ENCODE assay signal across 8 cellular contexts in the genomic region with DNA sequence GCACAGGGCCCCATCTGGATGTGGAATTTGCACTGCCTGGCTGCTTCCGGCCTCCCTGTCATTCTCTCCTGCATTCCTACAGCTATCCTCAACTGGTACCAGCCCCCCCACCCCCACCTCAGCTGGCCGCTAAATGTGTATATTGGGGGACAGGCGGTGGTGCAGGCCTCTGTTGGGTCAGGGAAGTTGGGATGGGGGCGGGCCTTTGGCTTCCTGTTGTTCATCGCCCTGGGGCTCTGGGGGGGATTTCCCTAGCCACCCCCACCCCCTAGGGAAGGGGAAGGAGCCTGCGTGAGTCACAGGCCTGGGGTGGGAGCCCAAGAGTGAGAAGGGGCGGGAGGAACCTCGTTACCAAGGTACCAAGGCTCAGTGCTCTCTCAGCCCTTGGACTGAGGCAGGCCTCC. TPM values are rescaled to one million over a fixed set of nuclear protein-coding genes. Genes with fewer than 3 reads are reported as not detected.
DNase-seq lines count a peak whose midpoint lies in the region; ATAC-seq and TF ChIP-seq lines count a peak whose summit lies in the region.

No MANE protein-coding gene starts in this region.

- peaks cover 44% of the 10 kb centered on the region for H3K36me3 Mint-ChIP-seq in activated CD4-positive, alpha-beta T cell treated with anti-CD3 and anti-CD28 coated beads for 36 hours (ENCODE audit: low read depth)
- H3K36me3 Mint-ChIP-seq in dendritic cell treated with granulocyte-macrophage colony-stimulating factor and Interleukin-4, amounts not matched to agents 40 ng/mL and 50 ng/mL, for 4 days (ENCODE audit: low read depth) = peaks cover 30% of the 10 kb centered on the region

- H4K20me1 ChIP-seq in BLaER1 (no peaks in the 10 kb centered on the region), MM.1S (ENCODE audit: insufficient read depth, low read length) (no peaks in the 10 kb centered on the region)

- H3K27ac Mint-ChIP-seq in activated CD4-positive, alpha-beta T cell treated with anti-CD3 and anti-CD28 coated beads for 36 hours = peak overlapping the region; percentile 94
- peak overlapping the region; percentile 83 for H3K27ac Mint-ChIP-seq in dendritic cell treated with granulocyte-macrophage colony-stimulating factor and Interleukin-4, amounts not matched to agents 40 ng/mL and 50 ng/mL, for 4 days

- no peak overlapping the region for H2AFZ ChIP-seq in MM.1S (ENCODE audit: low read length)

- TF ChIP-seq CTCF in omental fat pad (IDR thresholded peaks at IDR 0.05) (no peak), MM.1S (IDR thresholded peaks at IDR 0.05; ENCODE audit: low read length) (no peak)

- H3K4me1 ChIP-seq in BLaER1 = peaks cover 92% of the 10 kb centered on the region
- H3K4me1 ChIP-seq in MM.1S (ENCODE audit: low read length) = no peaks in the 10 kb centered on the region

- H3K9me3 ChIP-seq in BLaER1 (0 out of 2 replicates have a peak, but pooled peaks cover 12% of the 10 kb centered on the region), MM.1S (replicated peaks; ENCODE audit: insufficient read depth, low read length) (no peaks in the 10 kb centered on the region)

- no peaks in the 10 kb centered on the region for H3F3A ChIP-seq in MM.1S (ENCODE audit: insufficient read depth, low read length)

- intact Hi-C loops in activated CD4-positive, alpha-beta T cell treated with anti-CD3 and anti-CD28 coated beads for 36 hours (cut with DNase I, micrococcal nuclease) = loop anchor here (1.0 to 5.0 kb wide), 9 partner anchors 11 to 301 kb away; a partner anchor contains a TSS
- intact Hi-C loops in dendritic cell treated with granulocyte-macrophage colony-stimulating factor and Interleukin-4, amounts not matched to agents 40 ng/mL and 50 ng/mL, for 4 days (cut with micrococcal nuclease) = no loop called here

- peak overlapping the region; percentile 80 for H3K4me3 Mint-ChIP-seq in activated CD4-positive, alpha-beta T cell treated with anti-CD3 and anti-CD28 coated beads for 36 hours
- peak overlapping the region; percentile 58 for H3K4me3 Mint-ChIP-seq in dendritic cell treated with granulocyte-macrophage colony-stimulating factor and Interleukin-4, amounts not matched to agents 40 ng/mL and 50 ng/mL, for 4 days

- no peaks in the 10 kb centered on the region for H3K9me2 ChIP-seq in MM.1S (replicated peaks; ENCODE audit: insufficient read depth, low read length)

- H3K4me3 ChIP-seq in BLaER1 (peak overlapping the region; percentile 42), MM.1S (ENCODE audit: low read length) (no peak overlapping the region)

- H3K4me2 ChIP-seq in BLaER1 = peak overlapping the region; percentile 94
- H3K4me2 ChIP-seq in MM.1S (ENCODE audit: low read depth, low read length) = no peak overlapping the region

- H3K4me1 Mint-ChIP-seq in activated CD4-positive, alpha-beta T cell treated with anti-CD3 and anti-CD28 coated beads for 36 hours = peaks cover 57% of the 10 kb centered on the region
- peaks cover 71% of the 10 kb centered on the region for H3K4me1 Mint-ChIP-seq in dendritic cell treated with granulocyte-macrophage colony-stimulating factor and Interleukin-4, amounts not matched to agents 40 ng/mL and 50 ng/mL, for 4 days (ENCODE audit: low read depth)

- H3K9ac ChIP-seq in BLaER1 (peak overlapping the region; percentile 63), MM.1S (ENCODE audit: low read length) (no peak overlapping the region)

- no peaks in the 10 kb centered on the region for H3K27me3 ChIP-seq in BLaER1
- H3K27me3 ChIP-seq in MM.1S (replicated peaks; ENCODE audit: insufficient read depth, low read length) = no peaks in the 10 kb centered on the region

- H3K9me3 Mint-ChIP-seq in activated CD4-positive, alpha-beta T cell treated with anti-CD3 and anti-CD28 coated beads for 36 hours (ENCODE audit: low read depth) = no peaks in the 10 kb centered on the region
- H3K9me3 Mint-ChIP-seq in dendritic cell treated with granulocyte-macrophage colony-stimulating factor and Interleukin-4, amounts not matched to agents 40 ng/mL and 50 ng/mL, for 4 days = no peaks in the 10 kb centered on the region

- no peaks in the 10 kb centered on the region for H3K79me2 ChIP-seq in MM.1S (ENCODE audit: low read length)

- CTCF ChIA-PET in activated CD4-positive, alpha-beta T cell treated with anti-CD3 and anti-CD28 coated beads for 36 hours (lab: Charles Lee) = interaction anchor here (1.0 kb wide), 1 partner anchor 12 kb away, joined by 3 read pairs; no protein-coding TSS in a partner anchor

- H3K27ac ChIP-seq in BLaER1 = peak overlapping the region; percentile 74
- no peak overlapping the region for H3K27ac ChIP-seq in MM.1S (ENCODE audit: low read length)

- H3K27me3 Mint-ChIP-seq in activated CD4-positive, alpha-beta T cell treated with anti-CD3 and anti-CD28 coated beads for 36 hours = no peaks in the 10 kb centered on the region
- no peaks in the 10 kb centered on the region for H3K27me3 Mint-ChIP-seq in dendritic cell treated with granulocyte-macrophage colony-stimulating factor and Interleukin-4, amounts not matched to agents 40 ng/mL and 50 ng/mL, for 4 days

- POLR2A ChIA-PET in activated CD4-positive, alpha-beta T cell treated with anti-CD3 and anti-CD28 coated beads for 36 hours (lab: Charles Lee) = no interaction called here

- ATAC-seq in activated CD4-positive, alpha-beta T cell treated with anti-CD3 and anti-CD28 coated beads for 36 hours = peak; percentile 81
- ATAC-seq in omental fat pad (ENCODE audit: low FRiP score) = peak; percentile 49
- ATAC-seq in HG03039 (IDR thresholded peaks at IDR 0.05; ENCODE audit: unreplicated experiment) = no peak

- peak; percentile 78 for DNase-seq in HPDE6-E6E7 (ENCODE audit: extremely low spot score)
- peak; percentile 93 for DNase-seq in activated CD4-positive, alpha-beta T cell treated with anti-CD3 and anti-CD28 coated beads for 36 hours
- DNase-seq in omental fat pad (ENCODE audit: low spot score) = no peak
- DNase-seq in SHP77 (lab: John Stamatoyannopoulos, UW) = no peak
- DNase-seq in MM.1S = no peak

- H3K36me3 ChIP-seq in BLaER1 (peaks cover 9% of the 10 kb centered on the region), MM.1S (replicated peaks; ENCODE audit: insufficient read depth, low read length) (no peaks in the 10 kb centered on the region)

RNA-seq across cellular contexts. Expression of a gene that starts 10.6 kb away (rescaled TPM):
- total RNA-seq in activated CD4-positive, alpha-beta T cell treated with anti-CD3 and anti-CD28 coated beads for 36 hours = 10 to 100 TPM; 43.6 to 62.8 TPM
- total RNA-seq in omental fat pad = 1 to 10 TPM in 3 of 4 donors, under 1 TPM in 1; 0.56 to 3.2 (median 1.5) TPM

RNA-seq across cellular contexts. Expression of a gene that starts 45.7 kb away (rescaled TPM):
- total RNA-seq in activated CD4-positive, alpha-beta T cell treated with anti-CD3 and anti-CD28 coated beads for 36 hours = 10 to 100 TPM; 10.7 to 14.8 TPM
- 10 to 100 TPM; 11.6 to 22.9 (median 12.8) TPM for total RNA-seq in omental fat pad

RNA-seq across cellular contexts. Expression of a gene that starts 51.7 kb away (rescaled TPM):
- total RNA-seq in activated CD4-positive, alpha-beta T cell treated with anti-CD3 and anti-CD28 coated beads for 36 hours = 1 to 10 TPM; 1.6 to 1.7 TPM
- total RNA-seq in omental fat pad = 1 to 10 TPM in 3 of 4 donors, under 1 TPM in 1; 0.32 to 2.1 (median 1.6) TPM

Comparison
In these comparisons a context has a peak if more than half of its experiments do, and no peak if none do; other contexts are left out.
1. DNase-seq: peak in HPDE6-E6E7 (single experiment) and activated CD4-positive, alpha-beta T cell treated with anti-CD3 and anti-CD28 coated beads for 36 hours (single experiment); none in omental fat pad (single experiment), SHP77 (0 of 2) and MM.1S (single experiment).
2. RNA of a gene that starts 10.6 kb away (total RNA-seq): 43.6 to 62.8 TPM in activated CD4-positive, alpha-beta T cell treated with anti-CD3 and anti-CD28 coated beads for 36 hours; 0.56 to 3.2 TPM in omental fat pad; every median in the first group is over 10 times any median in the second.